Comparison of ENCODE assay signal across 21 cellular contexts in genomic region chr7:74583630-74584029, GRCh38.
A peak's percentile ranks its signal among the peaks of the same experiment; 100 is the strongest.
DNase-seq lines count a peak whose midpoint lies in the region; ATAC-seq and TF ChIP-seq lines count a peak whose summit lies in the region.
"Had no signal": no experiment of that assay in that cellular context is flagged by ENCODE, and none has a peak within 500 bp of the region (broad histone marks: within the 10 kb centered on the region; RNA-seq: fewer than 3 reads in every experiment).

No MANE protein-coding gene starts in this region.

- no peak overlapping the region for H2BK5ac ChIP-seq in mesenchymal stem cell (ENCODE audit: low read depth, low read length, poor library complexity, severe bottlenecking)

- H3F3A ChIP-seq in GM23248 (ENCODE audit: insufficient read depth), result no peaks in the 10 kb centered on the region

- H3K9me3 Mint-ChIP-seq in Caco-2 (ENCODE audit: unreplicated experiment), result no peaks in the 10 kb centered on the region

- CTCF ChIA-PET in Caco-2 (lab: Charles Lee) (no interaction called here), RWPE1 (lab: Yijun Ruan, JAX) (interaction anchor here (0.9 kb wide), 1 partner anchor 9 kb away, joined by 4 read pairs; no protein-coding TSS in a partner anchor)

- H2AFZ ChIP-seq in mesenchymal stem cell (ENCODE audit: low read depth, low read length), result no peak overlapping the region
- H2AFZ ChIP-seq in GM23248, result no peak overlapping the region

- H2BK15ac ChIP-seq in mesenchymal stem cell (ENCODE audit: low read depth, poor library complexity, severe bottlenecking), result no peak overlapping the region

- no peaks in the 10 kb centered on the region for H3K79me2 ChIP-seq in GM23248 (ENCODE audit: insufficient read depth)

- no peak overlapping the region for H3K4me3 Mint-ChIP-seq in Caco-2 (ENCODE audit: unreplicated experiment)
- H3K4me3 Mint-ChIP-seq: CD4-positive, CD25-positive, alpha-beta regulatory T cell had no signal

- 91% methylated on average over 8 of the region's 8 CpGs for WGBS in mesenchymal stem cell
- 89 to 91% methylated on average over 8 of the region's 8 CpGs for WGBS in GM23248 (ENCODE audit: low coverage in 1 of 2, low lambda C conversion rate in 2 of 2, missing lambda C conversion rate in 2 of 2), 2 experiments

- H2AK5ac ChIP-seq in mesenchymal stem cell (ENCODE audit: low read length, severe bottlenecking), result no peak overlapping the region

- no peak overlapping the region for H4K91ac ChIP-seq in mesenchymal stem cell (ENCODE audit: low read length)

- no peaks in the 10 kb centered on the region for H3K27me3 ChIP-seq in Caco-2 (replicated peaks; ENCODE audit: control insufficient read depth, insufficient read depth, low read length)
- H3K27me3 ChIP-seq in mesenchymal stem cell (ENCODE audit: control insufficient read depth in 1 of 2, insufficient read depth in 1 of 2, low read length in 2 of 2), result no peaks in the 10 kb centered on the region
- no peaks in the 10 kb centered on the region for H3K27me3 ChIP-seq in GM23248 (replicated peaks; ENCODE audit: insufficient read depth)
- H3K27me3 ChIP-seq: MG63, SJSA1 had no signal

- no peak for TF ChIP-seq CTCF in Caco-2 (IDR thresholded peaks at IDR 0.05; ENCODE audit: insufficient read depth in 1 of 2, low read depth in 1 of 2, low read length in 1 of 2, severe bottlenecking in 1 of 2, unreplicated experiment in 1 of 2)
- no peak for TF ChIP-seq CTCF in RWPE1 (conservative IDR thresholded peaks at IDR 0.05; ENCODE audit: low read depth)
- no peak for TF ChIP-seq CTCF in epithelial cell of esophagus (IDR thresholded peaks at IDR 0.05; ENCODE audit: insufficient read depth, low read depth, low read length, missing control alignments)

- no peak for ATAC-seq in GM19397 (IDR thresholded peaks at IDR 0.05; ENCODE audit: unreplicated experiment)
- ATAC-seq in GM19395 (IDR thresholded peaks at IDR 0.05; ENCODE audit: unreplicated experiment), result no peak
- ATAC-seq: PC-3 had no signal

- H3K36me3 ChIP-seq in Caco-2 (ENCODE audit: control insufficient read depth, insufficient read depth, low read length) (peaks cover 2% of the 10 kb centered on the region; the same call in 1 of the 2 replicates), mesenchymal stem cell (ENCODE audit: control insufficient read depth in 1 of 2, insufficient read depth in 2 of 2, low read depth in 1 of 2, low read length in 2 of 2) (peaks cover 0 to 20% of the 10 kb centered on the region in 2 experiments), GM23248 (ENCODE audit: low read depth) (no peaks in the 10 kb centered on the region)
- H3K36me3 ChIP-seq: MG63 had no signal

- peaks cover 54% of the 10 kb centered on the region for H3K36me3 Mint-ChIP-seq in Caco-2 (ENCODE audit: insufficient read depth, unreplicated experiment)
- H3K36me3 Mint-ChIP-seq: CD4-positive, CD25-positive, alpha-beta regulatory T cell had no signal

- in situ Hi-C loops in GM23248 (cut with MboI), result loop anchor here (10.0 kb wide), 1 partner anchor 61 kb away; no protein-coding TSS in a partner anchor

- H2BK120ac ChIP-seq in mesenchymal stem cell (ENCODE audit: low read depth, low read length), result no peak overlapping the region

- no peak overlapping the region for H3K14ac ChIP-seq in mesenchymal stem cell (ENCODE audit: low read length in 2 of 2)

- H3K9me2 ChIP-seq in GM23248 (ENCODE audit: insufficient read depth), result no peaks in the 10 kb centered on the region

- no peak overlapping the region for H3K18ac ChIP-seq in mesenchymal stem cell (ENCODE audit: low read depth in 1 of 2, low read length in 2 of 2)

- H2BK12ac ChIP-seq in mesenchymal stem cell (ENCODE audit: low read length in 2 of 2), result peak overlapping the region; percentile 15 to 61

- peak overlapping the region; percentile 64 for H3K27ac Mint-ChIP-seq in Caco-2 (ENCODE audit: unreplicated experiment)

- intact Hi-C loops in Caco-2 (cut with micrococcal nuclease; ENCODE audit: unreplicated experiment), result loop anchor here (1.0 kb wide), 2 partner anchors 27 to 78 kb away; no protein-coding TSS in a partner anchor

- no TSS peak for BruUV-seq in Caco-2 (replicated peaks; lab: Mats Ljungman, UMichigan)

- H3K4me3 ChIP-seq in Caco-2 (ENCODE audit: low read depth, low read length) (no peak overlapping the region), epithelial cell of esophagus (ENCODE audit: low read length) (no peak overlapping the region), mesenchymal stem cell (ENCODE audit: insufficient read depth in 1 of 2, low read depth in 1 of 2, low read length in 2 of 2) (no peak overlapping the region), GM23248 (no peak overlapping the region)
- H3K4me3 ChIP-seq: MG63, SJSA1 had no signal

- H3K4me1 Mint-ChIP-seq in Caco-2 (ENCODE audit: low read depth, unreplicated experiment), result peaks cover 40% of the 10 kb centered on the region
- H3K4me1 Mint-ChIP-seq: CD4-positive, CD25-positive, alpha-beta regulatory T cell had no signal

- DNase-seq in Caco-2 (no peak), RWPE1 (ENCODE audit: low spot score) (peak; percentile 50), epithelial cell of esophagus (ENCODE audit: low read depth) (peak; percentile 94), mesenchymal stem cell (no peak), GM23248 (no peak), Ammon's horn (ENCODE audit: low spot score) (no peak)
- DNase-seq: ACHN; AML-193; CD4-positive, CD25-positive, alpha-beta regulatory T cell; DMS79; GOT3; MG63; NCI-H1092; NCI-H146; NCI-H2081 treated with DMSO at 0.1 percent for 48 hours; NCI-H510A treated with DMSO at 0.1 percent for 48 hours; NCI-H82; PC-3 had no signal

- H3K27ac ChIP-seq in RWPE1 (peak overlapping the region; percentile 68), mesenchymal stem cell (ENCODE audit: low read length, poor library complexity, severe bottlenecking) (no peak overlapping the region), GM23248 (no peak overlapping the region)
- H3K27ac ChIP-seq: SJSA1 had no signal

- H3K79me1 ChIP-seq in mesenchymal stem cell (replicated peaks; ENCODE audit: low read length, poor library complexity, severe bottlenecking), result no peaks in the 10 kb centered on the region

- H3K9me3 ChIP-seq in Caco-2 (no peaks in the 10 kb centered on the region), mesenchymal stem cell (ENCODE audit: control insufficient read depth, low read length) (no peaks in the 10 kb centered on the region), GM23248 (ENCODE audit: low read depth) (no peaks in the 10 kb centered on the region)
- H3K9me3 ChIP-seq: MG63, SJSA1 had no signal

- POLR2A ChIA-PET in Caco-2 (lab: Charles Lee) (no interaction called here), RWPE1 (lab: Yijun Ruan, JAX; ENCODE audit: low non-redundant PET) (no interaction called here)

- no peaks in the 10 kb centered on the region for H3K27me3 Mint-ChIP-seq in Caco-2 (ENCODE audit: insufficient read depth, unreplicated experiment)
- H3K27me3 Mint-ChIP-seq: CD4-positive, CD25-positive, alpha-beta regulatory T cell had no signal

- H3K9ac ChIP-seq in mesenchymal stem cell (ENCODE audit: low read length), result no peak overlapping the region
- no peak overlapping the region for H3K9ac ChIP-seq in GM23248

- peaks cover 53% of the 10 kb centered on the region for H3K4me1 ChIP-seq in Caco-2
- peaks cover 45% of the 10 kb centered on the region for H3K4me1 ChIP-seq in mesenchymal stem cell (ENCODE audit: control insufficient read depth, insufficient read depth, low read depth, low read length)
- H3K4me1 ChIP-seq in GM23248 (ENCODE audit: insufficient read depth), result peaks cover 23% of the 10 kb centered on the region

- no peak overlapping the region for H4K8ac ChIP-seq in mesenchymal stem cell (ENCODE audit: low read length)

- H3K4ac ChIP-seq in mesenchymal stem cell (ENCODE audit: low read depth in 1 of 2, low read length in 2 of 2), result no peak overlapping the region

- no peaks in the 10 kb centered on the region for H4K20me1 ChIP-seq in GM23248 (ENCODE audit: insufficient read depth)

- no peak overlapping the region for H3K4me2 ChIP-seq in mesenchymal stem cell (ENCODE audit: low read length, poor library complexity, severe bottlenecking)
- H3K4me2 ChIP-seq in GM23248 (ENCODE audit: unreplicated experiment), result no peak overlapping the region

- no peak overlapping the region for H3K23ac ChIP-seq in mesenchymal stem cell (ENCODE audit: low read length in 2 of 2)

Comparison
In these comparisons a context has a peak if more than half of its experiments do, and no peak if none do; other contexts are left out.
1. DNase-seq: peak in RWPE1 (single experiment) and epithelial cell of esophagus (single experiment); none in Caco-2 (0 of 2), mesenchymal stem cell (single experiment), GM23248 (single experiment) and Ammon's horn (single experiment).